In the genomic region with DNA sequence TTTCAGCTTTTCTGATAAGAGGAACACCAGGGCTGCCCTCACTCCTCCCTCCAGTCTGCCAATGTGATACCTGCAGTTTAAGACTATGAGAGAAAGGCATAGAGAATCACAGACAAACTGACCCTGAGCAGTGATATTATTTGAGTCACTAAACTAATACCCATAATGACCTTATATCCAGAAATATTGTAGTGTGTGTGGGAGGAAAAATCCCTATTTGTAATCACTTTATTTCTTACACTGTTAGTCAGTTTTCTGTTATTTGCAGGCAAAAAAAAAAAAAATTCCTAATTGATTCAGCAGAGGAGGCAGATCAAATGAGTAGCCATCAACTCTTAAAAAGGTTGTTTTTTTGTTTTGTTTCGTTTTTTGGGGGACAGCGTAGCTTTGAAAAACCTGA, we compare ENCODE assay signal across 1 cellular context.
A peak's percentile ranks its signal among the peaks of the same experiment; 100 is the strongest.
TF ChIP-seq lines count a peak whose summit lies in the region.

No MANE protein-coding gene starts in this region.

TF ChIP-seq in K562, 482 proteins besides CTCF, POLR2A, EP300 and RAD21:
- no peak for TF ChIP-seq ATF1 (CRISPR knock-in tag; IDR thresholded peaks at IDR 0.05)
- TF ChIP-seq ATF1 (tag; IDR thresholded peaks at IDR 0.05): 0 out of 2 replicates have a peak, but pooled peaks have one; percentile 9
- TF ChIP-seq, protein P1, sequence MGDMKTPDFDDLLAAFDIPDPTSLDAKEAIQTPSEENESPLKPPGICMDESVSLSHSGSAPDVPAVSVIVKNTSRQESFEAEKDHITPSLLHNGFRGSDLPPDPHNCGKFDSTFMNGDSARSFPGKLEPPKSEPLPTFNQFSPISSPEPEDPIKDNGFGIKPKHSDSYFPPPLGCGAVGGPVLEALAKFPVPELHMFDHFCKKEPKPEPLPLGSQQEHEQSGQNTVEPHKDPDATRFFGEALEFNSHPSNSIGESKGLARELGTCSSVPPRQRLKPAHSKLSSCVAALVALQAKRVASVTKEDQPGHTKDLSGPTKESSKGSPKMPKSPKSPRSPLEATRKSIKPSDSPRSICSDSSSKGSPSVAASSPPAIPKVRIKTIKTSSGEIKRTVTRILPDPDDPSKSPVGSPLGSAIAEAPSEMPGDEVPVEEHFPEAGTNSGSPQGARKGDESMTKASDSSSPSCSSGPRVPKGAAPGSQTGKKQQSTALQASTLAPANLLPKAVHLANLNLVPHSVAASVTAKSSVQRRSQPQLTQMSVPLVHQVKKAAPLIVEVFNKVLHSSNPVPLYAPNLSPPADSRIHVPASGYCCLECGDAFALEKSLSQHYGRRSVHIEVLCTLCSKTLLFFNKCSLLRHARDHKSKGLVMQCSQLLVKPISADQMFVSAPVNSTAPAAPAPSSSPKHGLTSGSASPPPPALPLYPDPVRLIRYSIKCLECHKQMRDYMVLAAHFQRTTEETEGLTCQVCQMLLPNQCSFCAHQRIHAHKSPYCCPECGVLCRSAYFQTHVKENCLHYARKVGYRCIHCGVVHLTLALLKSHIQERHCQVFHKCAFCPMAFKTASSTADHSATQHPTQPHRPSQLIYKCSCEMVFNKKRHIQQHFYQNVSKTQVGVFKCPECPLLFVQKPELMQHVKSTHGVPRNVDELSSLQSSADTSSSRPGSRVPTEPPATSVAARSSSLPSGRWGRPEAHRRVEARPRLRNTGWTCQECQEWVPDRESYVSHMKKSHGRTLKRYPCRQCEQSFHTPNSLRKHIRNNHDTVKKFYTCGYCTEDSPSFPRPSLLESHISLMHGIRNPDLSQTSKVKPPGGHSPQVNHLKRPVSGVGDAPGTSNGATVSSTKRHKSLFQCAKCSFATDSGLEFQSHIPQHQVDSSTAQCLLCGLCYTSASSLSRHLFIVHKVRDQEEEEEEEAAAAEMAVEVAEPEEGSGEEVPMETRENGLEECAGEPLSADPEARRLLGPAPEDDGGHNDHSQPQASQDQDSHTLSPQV (IDR thresholded peaks at IDR 0.05): 0 out of 2 replicates have a peak, but pooled peaks have one; percentile 21
- TF ChIP-seq PTRF (tag; IDR thresholded peaks at IDR 0.05): no peak
- TF ChIP-seq CEBPG (CRISPR knock-in tag; IDR thresholded peaks at IDR 0.05): no peak
- no peak for TF ChIP-seq CEBPG (tag; conservative IDR thresholded peaks at IDR 0.05 in 1 of 2, IDR thresholded peaks at IDR 0.05 in 1 of 2)
- TF ChIP-seq, protein P2, sequence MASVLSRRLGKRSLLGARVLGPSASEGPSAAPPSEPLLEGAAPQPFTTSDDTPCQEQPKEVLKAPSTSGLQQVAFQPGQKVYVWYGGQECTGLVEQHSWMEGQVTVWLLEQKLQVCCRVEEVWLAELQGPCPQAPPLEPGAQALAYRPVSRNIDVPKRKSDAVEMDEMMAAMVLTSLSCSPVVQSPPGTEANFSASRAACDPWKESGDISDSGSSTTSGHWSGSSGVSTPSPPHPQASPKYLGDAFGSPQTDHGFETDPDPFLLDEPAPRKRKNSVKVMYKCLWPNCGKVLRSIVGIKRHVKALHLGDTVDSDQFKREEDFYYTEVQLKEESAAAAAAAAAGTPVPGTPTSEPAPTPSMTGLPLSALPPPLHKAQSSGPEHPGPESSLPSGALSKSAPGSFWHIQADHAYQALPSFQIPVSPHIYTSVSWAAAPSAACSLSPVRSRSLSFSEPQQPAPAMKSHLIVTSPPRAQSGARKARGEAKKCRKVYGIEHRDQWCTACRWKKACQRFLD (CRISPR knock-in tag; IDR thresholded peaks at IDR 0.05): 0 out of 2 replicates have a peak, but pooled peaks have one; percentile 10
- no peak for TF ChIP-seq KLF16 (IDR thresholded peaks at IDR 0.05)
- TF ChIP-seq RCOR1 (IDR thresholded peaks at IDR 0.05; ENCODE audit: borderline replicate concordance in 1 of 2, low read depth in 2 of 2, low read length in 2 of 2): no peak
- TF ChIP-seq SUPT5H (IDR thresholded peaks at IDR 0.05): no peak
- TF ChIP-seq OTX1 (CRISPR knock-in tag; IDR thresholded peaks at IDR 0.05): no peak
- no peak for TF ChIP-seq MYC (IDR thresholded peaks at IDR 0.05; ENCODE audit: low read depth, low read length)
- TF ChIP-seq MYC (CRISPR knock-in tag; IDR thresholded peaks at IDR 0.05; ENCODE audit: borderline replicate concordance, low read depth): no peak
- TF ChIP-seq SIRT6 (IDR thresholded peaks at IDR 0.05; ENCODE audit: low read depth, low read length): no peak
- no peak for TF ChIP-seq ZBTB17 (CRISPR knock-in tag; IDR thresholded peaks at IDR 0.05)
TF ChIP-seq in K562: peak in this region for 3.
